In the genomic region with DNA sequence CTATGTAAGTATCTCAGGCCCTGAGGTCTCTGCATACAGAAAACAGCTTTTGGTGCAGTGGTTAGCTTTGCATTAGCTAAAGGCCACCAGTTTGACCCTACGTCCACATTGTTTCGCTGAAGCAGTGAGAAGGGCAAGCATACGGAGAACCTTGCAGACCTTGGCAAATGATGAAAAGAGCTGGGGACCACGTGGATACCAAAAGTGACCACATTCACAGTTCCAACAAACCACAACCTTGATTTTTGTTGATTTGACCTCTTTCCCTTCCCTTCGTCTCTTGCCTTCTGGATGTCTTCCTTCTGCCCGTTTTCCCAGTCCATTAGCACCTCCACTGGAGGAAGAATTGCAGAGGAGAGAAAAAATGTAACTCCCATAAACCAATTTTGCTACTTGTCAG, we compare ENCODE assay signal across 13 cellular contexts.
DNase-seq lines count a peak whose midpoint lies in the region; TF ChIP-seq lines count a peak whose summit lies in the region.
"Had no signal": no experiment of that assay in that cellular context is flagged by ENCODE, and none has a peak within 500 bp of the region (broad histone marks: within the 10 kb centered on the region; RNA-seq: fewer than 3 reads in every experiment).

No MANE protein-coding gene starts in this region.

- peaks cover 38% of the 10 kb centered on the region for H3K27me3 Mint-ChIP-seq in osteocyte (ENCODE audit: unreplicated experiment)

- H3K4me3 ChIP-seq in astrocyte of the spinal cord (ENCODE audit: low read depth, low read length): no peak overlapping the region
- H3K4me3 ChIP-seq: HAP-1 had no signal

- no peaks in the 10 kb centered on the region for H3K36me3 Mint-ChIP-seq in osteocyte (ENCODE audit: unreplicated experiment)
- H3K36me3 Mint-ChIP-seq: CD4-positive, alpha-beta memory T cell had no signal

- in situ Hi-C loops in astrocyte of the spinal cord (cut with HindIII; ENCODE audit: low sequenced_read_pairs): no loop called here

- TF ChIP-seq CTCF in astrocyte of the spinal cord (IDR thresholded peaks at IDR 0.05; ENCODE audit: low read depth, low read length) (no peak), osteocyte (IDR thresholded peaks at IDR 0.05) (no peak)

- no peaks in the 10 kb centered on the region for H3K4me1 Mint-ChIP-seq in osteocyte (ENCODE audit: unreplicated experiment)
- H3K4me1 Mint-ChIP-seq: CD4-positive, alpha-beta memory T cell had no signal

- H3K4me3 Mint-ChIP-seq in osteocyte (ENCODE audit: unreplicated experiment): no peak overlapping the region
- H3K4me3 Mint-ChIP-seq: CD4-positive, alpha-beta memory T cell had no signal

- DNase-seq in HT-29 (ENCODE audit: low spot score): peak; percentile 12
- peak; percentile 78 for DNase-seq in RPMI7951 (ENCODE audit: low read depth)
- peak; percentile 87 for DNase-seq in astrocyte of the spinal cord (ENCODE audit: low read depth, low spot score)
- no peak for DNase-seq in osteocyte (ENCODE audit: extremely low spot score, unreplicated experiment)
- no peak for DNase-seq in AG20443 (ENCODE audit: low spot score)
- DNase-seq in stimulated activated CD4-positive, alpha-beta T cell treated with anti-CD3 and anti-CD28 coated beads, Interleukin-1b, Interleukin-23, amount 100 ng/mL, for 48 hours: no peak
- no peak for DNase-seq in substantia nigra (lab: John Stamatoyannopoulos, UW)
- DNase-seq: BE2C; CD4-positive, alpha-beta memory T cell; DMS79; GOT3 had no signal

- H3K27ac Mint-ChIP-seq in osteocyte (ENCODE audit: unreplicated experiment): no peak overlapping the region
- H3K27ac Mint-ChIP-seq: CD4-positive, alpha-beta memory T cell had no signal

- H3K9me3 Mint-ChIP-seq in osteocyte (ENCODE audit: unreplicated experiment): peaks cover 4% of the 10 kb centered on the region

- no peak overlapping the region for H3K27ac ChIP-seq in substantia nigra (ENCODE audit: low read depth, low read length, poor library complexity, severe bottlenecking)
- H3K27ac ChIP-seq: C4-2B had no signal

Comparison
In these comparisons a context has a peak if more than half of its experiments do, and no peak if none do; other contexts are left out.
1. DNase-seq: peak in HT-29 (single experiment), RPMI7951 (single experiment) and astrocyte of the spinal cord (single experiment); none in osteocyte (single experiment), AG20443 (single experiment), stimulated activated CD4-positive, alpha-beta T cell treated with anti-CD3 and anti-CD28 coated beads, Interleukin-1b, Interleukin-23, amount 100 ng/mL, for 48 hours (single experiment) and substantia nigra (0 of 49).